In genomic region chr7:159040146-159040545, GRCh38 we compare ENCODE assay signal across 1 cellular context.
TF ChIP-seq lines count a peak whose summit lies in the region.

No MANE protein-coding gene starts in this region.

TF ChIP-seq in HepG2, 621 proteins besides CTCF, POLR2A, EP300 and RAD21 (continued from another document):
- TF ChIP-seq ZNF253 (CRISPR knock-in tag; IDR thresholded peaks at IDR 0.05; ENCODE audit: borderline replicate concordance) (no peak), SP2 (CRISPR knock-in tag; IDR thresholded peaks at IDR 0.05) (no peak), ZNF264 (CRISPR knock-in tag; IDR thresholded peaks at IDR 0.05) (no peak), ZNF160 (CRISPR knock-in tag; IDR thresholded peaks at IDR 0.05) (no peak)
- TF ChIP-seq, protein P1, sequence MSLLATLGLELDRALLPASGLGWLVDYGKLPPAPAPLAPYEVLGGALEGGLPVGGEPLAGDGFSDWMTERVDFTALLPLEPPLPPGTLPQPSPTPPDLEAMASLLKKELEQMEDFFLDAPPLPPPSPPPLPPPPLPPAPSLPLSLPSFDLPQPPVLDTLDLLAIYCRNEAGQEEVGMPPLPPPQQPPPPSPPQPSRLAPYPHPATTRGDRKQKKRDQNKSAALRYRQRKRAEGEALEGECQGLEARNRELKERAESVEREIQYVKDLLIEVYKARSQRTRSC (CRISPR knock-in tag; IDR thresholded peaks at IDR 0.05; ENCODE audit: low read depth), result no peak
